10 cellular contexts compared by ENCODE assay signal in genomic region chr6:105485456-105485855, GRCh38.
DNase-seq lines count a peak whose midpoint lies in the region; ATAC-seq, FAIRE-seq and TF ChIP-seq lines count a peak whose summit lies in the region.
"Had no signal": no experiment of that assay in that cellular context is flagged by ENCODE, and none has a peak within 500 bp of the region (broad histone marks: within the 10 kb centered on the region; RNA-seq: fewer than 3 reads in every experiment).

No MANE protein-coding gene starts in this region.

- no peak overlapping the region for H3K4me2 ChIP-seq in PC-9

- H3K36me3 Mint-ChIP-seq in activated T-helper 17 cell treated with anti-CD3 and anti-CD28 coated beads, Interleukin-2, amount 50 U/mL, for 72 hours (ENCODE audit: low read depth), result no peaks in the 10 kb centered on the region
- no peaks in the 10 kb centered on the region for H3K36me3 Mint-ChIP-seq in activated naive CD4-positive, alpha-beta T cell treated with anti-CD3 and anti-CD28 coated beads for 36 hours (ENCODE audit: low read depth)
- H3K36me3 Mint-ChIP-seq: activated naive CD4-positive, alpha-beta T cell treated with anti-CD3 and anti-CD28 coated beads, Interleukin-2, amount 50 U/mL, for 24 hours had no signal

- H3K9ac ChIP-seq in kidney (ENCODE audit: low read length in 2 of 2), result no peak overlapping the region

- no peaks in the 10 kb centered on the region for H3K27me3 ChIP-seq in PC-9 (ENCODE audit: insufficient read depth, low read depth)
- H3K27me3 ChIP-seq: neutrophil had no signal

- no peak for TF ChIP-seq CTCF in PC-9 (conservative IDR thresholded peaks at IDR 0.05)
- no peak for TF ChIP-seq CTCF in kidney (IDR thresholded peaks at IDR 0.05; ENCODE audit: borderline replicate concordance, extremely low read depth, insufficient read depth)

- H3F3A ChIP-seq in PC-9 (ENCODE audit: insufficient read depth, low read depth), result no peaks in the 10 kb centered on the region

- H3K27ac ChIP-seq in PC-9, result no peak overlapping the region
- H3K27ac ChIP-seq in kidney (ENCODE audit: low read depth in 2 of 2, low read length in 2 of 2), result no peak overlapping the region
- H3K27ac ChIP-seq: neutrophil had no signal

- H3K9me3 Mint-ChIP-seq in activated T-helper 17 cell treated with anti-CD3 and anti-CD28 coated beads, Interleukin-2, amount 50 U/mL, for 72 hours, result no peaks in the 10 kb centered on the region
- H3K9me3 Mint-ChIP-seq in activated naive CD4-positive, alpha-beta T cell treated with anti-CD3 and anti-CD28 coated beads for 36 hours, result no peaks in the 10 kb centered on the region
- H3K9me3 Mint-ChIP-seq: activated naive CD4-positive, alpha-beta T cell treated with anti-CD3 and anti-CD28 coated beads, Interleukin-2, amount 50 U/mL, for 24 hours had no signal

- CTCF ChIA-PET in PC-9 (lab: Charles Lee), result no interaction called here
- CTCF ChIA-PET in activated naive CD4-positive, alpha-beta T cell treated with anti-CD3 and anti-CD28 coated beads for 36 hours (lab: Charles Lee), result interaction anchor here (0.9 to 1.0 kb wide), 2 partner anchors 54 to 956 kb away, joined by 3 to 5 read pairs; no protein-coding TSS in a partner anchor

- POLR2A ChIA-PET in PC-9 (lab: Charles Lee; ENCODE audit: unreplicated experiment), result no interaction called here

- H3K9me2 ChIP-seq in PC-9 (ENCODE audit: insufficient read depth), result no peaks in the 10 kb centered on the region

- no peak for FAIRE-seq in kidney (lab: Jason Lieb, UNC)

- no peaks in the 10 kb centered on the region for H4K20me1 ChIP-seq in PC-9 (ENCODE audit: insufficient read depth)

- H3K36me3 ChIP-seq in PC-9 (ENCODE audit: low read depth) (no peaks in the 10 kb centered on the region), kidney (ENCODE audit: control insufficient read depth in 1 of 2, insufficient read depth in 2 of 2, low read length in 2 of 2) (no peaks in the 10 kb centered on the region)
- H3K36me3 ChIP-seq: neutrophil had no signal

- H3K27ac Mint-ChIP-seq in activated T-helper 17 cell treated with anti-CD3 and anti-CD28 coated beads, Interleukin-2, amount 50 U/mL, for 72 hours, result peak overlapping the region; percentile 87
- H3K27ac Mint-ChIP-seq in activated naive CD4-positive, alpha-beta T cell treated with anti-CD3 and anti-CD28 coated beads for 36 hours, result no peak overlapping the region
- H3K27ac Mint-ChIP-seq: activated naive CD4-positive, alpha-beta T cell treated with anti-CD3 and anti-CD28 coated beads, Interleukin-2, amount 50 U/mL, for 24 hours had no signal

- intact Hi-C loops in PC-9 (cut with micrococcal nuclease; ENCODE audit: unreplicated experiment) (no loop called here), kidney (cut with DNase I) (no loop called here)
- intact Hi-C loops in activated naive CD4-positive, alpha-beta T cell treated with anti-CD3 and anti-CD28 coated beads for 36 hours (cut with micrococcal nuclease), result loop anchor here (2.0 kb wide), 3 partner anchors 161 to 815 kb away; no protein-coding TSS in a partner anchor

- no peak overlapping the region for H2AFZ ChIP-seq in PC-9

- H3K4me1 ChIP-seq in PC-9 (replicated peaks; ENCODE audit: insufficient read depth) (peaks cover 13% of the 10 kb centered on the region), kidney (ENCODE audit: control insufficient read depth in 1 of 2, insufficient read depth in 1 of 2, low read depth in 1 of 2, low read length in 2 of 2) (no peaks in the 10 kb centered on the region)

- peaks cover 25% of the 10 kb centered on the region for H3K4me1 Mint-ChIP-seq in activated T-helper 17 cell treated with anti-CD3 and anti-CD28 coated beads, Interleukin-2, amount 50 U/mL, for 72 hours
- H3K4me1 Mint-ChIP-seq in activated naive CD4-positive, alpha-beta T cell treated with anti-CD3 and anti-CD28 coated beads for 36 hours (ENCODE audit: low read depth), result no peaks in the 10 kb centered on the region
- H3K4me1 Mint-ChIP-seq: activated naive CD4-positive, alpha-beta T cell treated with anti-CD3 and anti-CD28 coated beads, Interleukin-2, amount 50 U/mL, for 24 hours had no signal

- no peaks in the 10 kb centered on the region for H3K27me3 Mint-ChIP-seq in activated T-helper 17 cell treated with anti-CD3 and anti-CD28 coated beads, Interleukin-2, amount 50 U/mL, for 72 hours
- peaks cover 18% of the 10 kb centered on the region for H3K27me3 Mint-ChIP-seq in activated naive CD4-positive, alpha-beta T cell treated with anti-CD3 and anti-CD28 coated beads for 36 hours (ENCODE audit: low read depth)

- no TSS peak for BruUV-seq in PC-9 (replicated peaks; lab: Mats Ljungman, UMichigan)

- H3K9me3 ChIP-seq in PC-9 (ENCODE audit: insufficient read depth, low read depth) (no peaks in the 10 kb centered on the region), kidney (ENCODE audit: control insufficient read depth in 1 of 2, low read length in 2 of 2) (no peaks in the 10 kb centered on the region)
- H3K9me3 ChIP-seq: neutrophil had no signal

- no peaks in the 10 kb centered on the region for H3K79me2 ChIP-seq in PC-9 (ENCODE audit: low read depth)

- H3K4me3 Mint-ChIP-seq in activated T-helper 17 cell treated with anti-CD3 and anti-CD28 coated beads, Interleukin-2, amount 50 U/mL, for 72 hours, result peak overlapping the region; percentile 76
- no peak overlapping the region for H3K4me3 Mint-ChIP-seq in activated naive CD4-positive, alpha-beta T cell treated with anti-CD3 and anti-CD28 coated beads for 36 hours
- H3K4me3 Mint-ChIP-seq: activated naive CD4-positive, alpha-beta T cell treated with anti-CD3 and anti-CD28 coated beads, Interleukin-2, amount 50 U/mL, for 24 hours had no signal

- H3K4me3 ChIP-seq in PC-9 (no peak overlapping the region), kidney (ENCODE audit: low read length in 2 of 2) (no peak overlapping the region)

- peak; percentile 69 for ATAC-seq in GM18517 (IDR thresholded peaks at IDR 0.05; ENCODE audit: unreplicated experiment)
- ATAC-seq in GM21528 (IDR thresholded peaks at IDR 0.05; ENCODE audit: low FRiP score, unreplicated experiment), result peak; percentile 54
- peak; percentile 59 for ATAC-seq in HG03558 (IDR thresholded peaks at IDR 0.05; ENCODE audit: extremely low read depth, unreplicated experiment)
- ATAC-seq in activated T-helper 17 cell treated with anti-CD3 and anti-CD28 coated beads, Interleukin-2, amount 50 U/mL, for 72 hours (replicated peaks), result no peak
- ATAC-seq in HG02870 (IDR thresholded peaks at IDR 0.05; ENCODE audit: unreplicated experiment), result no peak

- DNase-seq in PC-9 (no peak), kidney (no peak)
- DNase-seq in activated naive CD4-positive, alpha-beta T cell treated with anti-CD3 and anti-CD28 coated beads for 36 hours, result no peak

Comparison
In these comparisons a context has a peak if more than half of its experiments do, and no peak if none do; other contexts are left out.
1. ATAC-seq: peak in GM18517 (single experiment), GM21528 (single experiment) and HG03558 (single experiment); none in activated T-helper 17 cell treated with anti-CD3 and anti-CD28 coated beads, Interleukin-2, amount 50 U/mL, for 72 hours (single experiment) and HG02870 (single experiment).